8 cellular contexts compared by ENCODE assay signal in genomic region chr12:120439646-120440247, GRCh38. TPM values are rescaled to one million over a fixed set of nuclear protein-coding genes. Genes with fewer than 3 reads are reported as not detected.
DNase-seq lines count a peak whose midpoint lies in the region; ATAC-seq and TF ChIP-seq lines count a peak whose summit lies in the region.

No MANE protein-coding gene starts in this region.

- peak overlapping the region; percentile 46 to 94 (median 70) for H3K4me3 Mint-ChIP-seq in CD4-positive, CD25-positive, alpha-beta regulatory T cell
- H3K4me3 Mint-ChIP-seq in nephron = peak overlapping the region; percentile 70 to 82 (median 77)
- H3K4me3 Mint-ChIP-seq in stimulated activated naive CD8-positive, alpha-beta T cell treated with anti-CD3 and anti-CD28 coated beads, Interleukin-15, amount 100 ng/mL, for 72 hours = peak overlapping the region; percentile 64 to 68

- peaks cover 33% of the 10 kb centered on the region for H3K36me3 ChIP-seq in CD4-positive, CD25-positive, alpha-beta regulatory T cell (ENCODE audit: control insufficient read depth, insufficient read depth, low read length)
- H3K36me3 ChIP-seq in OCI-LY1 (ENCODE audit: insufficient read depth, low read length) = peaks cover 41% of the 10 kb centered on the region

- peak overlapping the region; percentile 43 for H3K27ac ChIP-seq in CD4-positive, CD25-positive, alpha-beta regulatory T cell (ENCODE audit: insufficient read depth, low read length, poor library complexity, severe bottlenecking)
- peak overlapping the region; percentile 15 for H3K27ac ChIP-seq in OCI-LY1 (ENCODE audit: low read depth, low read length, poor library complexity, severe bottlenecking)

- H2AFZ ChIP-seq in OCI-LY1 (ENCODE audit: low read length) = no peak overlapping the region

- H3K9me3 Mint-ChIP-seq in CD4-positive, CD25-positive, alpha-beta regulatory T cell = no peaks in the 10 kb centered on the region
- no peaks in the 10 kb centered on the region for H3K9me3 Mint-ChIP-seq in nephron
- H3K9me3 Mint-ChIP-seq in stimulated activated naive CD8-positive, alpha-beta T cell treated with anti-CD3 and anti-CD28 coated beads, Interleukin-15, amount 100 ng/mL, for 72 hours = no peaks in the 10 kb centered on the region

- H3K36me3 Mint-ChIP-seq in CD4-positive, CD25-positive, alpha-beta regulatory T cell = peaks cover 7% of the 10 kb centered on the region
- H3K36me3 Mint-ChIP-seq in nephron (ENCODE audit: low read depth) = peaks cover 29% of the 10 kb centered on the region

- peak; percentile 42 to 43 for ATAC-seq in CD4-positive, CD25-positive, alpha-beta regulatory T cell (ENCODE audit: low read depth in 2 of 2)
- ATAC-seq in stimulated activated naive CD8-positive, alpha-beta T cell treated with anti-CD3 and anti-CD28 coated beads, Interleukin-15, amount 100 ng/mL, for 72 hours = peak; percentile 65

- peak overlapping the region; percentile 52; the same call in 1 of the 2 replicates for H3K9ac ChIP-seq in OCI-LY1 (ENCODE audit: low read length)

- H3K4me2 ChIP-seq in OCI-LY1 (ENCODE audit: low read length) = peak overlapping the region; percentile 88

- H3K27me3 Mint-ChIP-seq in CD4-positive, CD25-positive, alpha-beta regulatory T cell = peaks cover 6% of the 10 kb centered on the region
- no peaks in the 10 kb centered on the region for H3K27me3 Mint-ChIP-seq in nephron (ENCODE audit: low read depth)
- H3K27me3 Mint-ChIP-seq in stimulated activated naive CD8-positive, alpha-beta T cell treated with anti-CD3 and anti-CD28 coated beads, Interleukin-15, amount 100 ng/mL, for 72 hours = no peaks in the 10 kb centered on the region

- H4K20me1 ChIP-seq in OCI-LY1 (ENCODE audit: insufficient read depth, low read length) = no peaks in the 10 kb centered on the region

- H3K4me1 ChIP-seq in CD4-positive, CD25-positive, alpha-beta regulatory T cell (ENCODE audit: control insufficient read depth, insufficient read depth, low read length, poor library complexity, severe bottlenecking) = peaks cover 24% of the 10 kb centered on the region
- H3K4me1 ChIP-seq in OCI-LY1 (ENCODE audit: insufficient read depth, low read length, severe bottlenecking) = peaks cover 35% of the 10 kb centered on the region

- H3K4me3 ChIP-seq in CD4-positive, CD25-positive, alpha-beta regulatory T cell (ENCODE audit: low read depth, low read length) = peak overlapping the region; percentile 54
- peak overlapping the region; percentile 87 for H3K4me3 ChIP-seq in OCI-LY1 (ENCODE audit: low read depth, low read length, poor library complexity, severe bottlenecking)

- TF ChIP-seq CTCF in OCI-LY1 (IDR thresholded peaks at IDR 0.05; ENCODE audit: low read length) = peak; percentile 79
- TF ChIP-seq CTCF in nephron (IDR thresholded peaks at IDR 0.05; ENCODE audit: unreplicated experiment in 3 of 3) = peak; percentile 60 to 70 (median 64)

- peak overlapping the region in 1 of 3 donors; percentile 74 for H3K27ac Mint-ChIP-seq in CD4-positive, CD25-positive, alpha-beta regulatory T cell
- no peak overlapping the region for H3K27ac Mint-ChIP-seq in nephron
- peak overlapping the region in 1 of 2 donors; percentile 40 for H3K27ac Mint-ChIP-seq in stimulated activated naive CD8-positive, alpha-beta T cell treated with anti-CD3 and anti-CD28 coated beads, Interleukin-15, amount 100 ng/mL, for 72 hours

- peaks cover 4 to 34% (median 15%) of the 10 kb centered on the region in 4 donors for H3K4me1 Mint-ChIP-seq in CD4-positive, CD25-positive, alpha-beta regulatory T cell
- peaks cover 17% of the 10 kb centered on the region for H3K4me1 Mint-ChIP-seq in nephron
- peaks cover 31% of the 10 kb centered on the region for H3K4me1 Mint-ChIP-seq in stimulated activated naive CD8-positive, alpha-beta T cell treated with anti-CD3 and anti-CD28 coated beads, Interleukin-15, amount 100 ng/mL, for 72 hours

- no peak for TF ChIP-seq POLR2A in erythroblast (IDR thresholded peaks at IDR 0.05; ENCODE audit: low read length)

- DNase-seq in CD4-positive, CD25-positive, alpha-beta regulatory T cell = peak; percentile 69 to 88 (median 73)
- peak; percentile 76 for DNase-seq in HPDE6-E6E7 (ENCODE audit: extremely low spot score)
- DNase-seq in activated T-cell treated with anti-CD3 and anti-CD28 coated beads for 24 hours (ENCODE audit: low read depth) = peak; percentile 66
- peak; percentile 86 to 88 for DNase-seq in erythroblast (lab: John Stamatoyannopoulos, UW)
- peak; percentile 64 to 69 for DNase-seq in stimulated activated naive CD8-positive, alpha-beta T cell treated with anti-CD3 and anti-CD28 coated beads, Interleukin-15, amount 100 ng/mL, for 72 hours
- no peak for DNase-seq in mesenteric fat pad (ENCODE audit: low spot score)

- no peaks in the 10 kb centered on the region for H3K9me3 ChIP-seq in CD4-positive, CD25-positive, alpha-beta regulatory T cell (ENCODE audit: control insufficient read depth in 2 of 2, low read length in 2 of 2)
- H3K9me3 ChIP-seq in OCI-LY1 (ENCODE audit: low read length) = no peaks in the 10 kb centered on the region

- H3K9me2 ChIP-seq in OCI-LY1 (ENCODE audit: low read depth, low read length) = no peaks in the 10 kb centered on the region

- peaks cover 20% of the 10 kb centered on the region for H3K79me2 ChIP-seq in OCI-LY1 (ENCODE audit: insufficient read depth, low read length)

- no peaks in the 10 kb centered on the region for H3K27me3 ChIP-seq in CD4-positive, CD25-positive, alpha-beta regulatory T cell (ENCODE audit: control insufficient read depth, insufficient read depth, low read length)
- H3K27me3 ChIP-seq in OCI-LY1 (ENCODE audit: insufficient read depth, low read length) = no peaks in the 10 kb centered on the region

- no peaks in the 10 kb centered on the region; the same call in 1 of the 2 replicates for H3F3A ChIP-seq in OCI-LY1 (ENCODE audit: insufficient read depth, low read length)

RNA-seq across cellular contexts. Expression of gene COX6A1, which starts 1.8 kb away (rescaled TPM):
- 169 TPM for total RNA-seq in CD4-positive, CD25-positive, alpha-beta regulatory T cell
- 1,000 to 10,000 TPM in 2 of 4 donors, 100 to 1,000 TPM in 2; 939 to 1,218 (median 1,022) TPM for polyA plus RNA-seq in CD4-positive, CD25-positive, alpha-beta regulatory T cell
- 312 TPM for total RNA-seq in mesenteric fat pad

RNA-seq across cellular contexts. Expression of gene TRIAP1, which starts 6.4 kb away (rescaled TPM):
- 19.2 TPM for total RNA-seq in CD4-positive, CD25-positive, alpha-beta regulatory T cell
- 10 to 100 TPM; 43.6 to 61.1 (median 47.6) TPM for polyA plus RNA-seq in CD4-positive, CD25-positive, alpha-beta regulatory T cell
- total RNA-seq in mesenteric fat pad = 19.9 TPM

RNA-seq across cellular contexts. Expression of gene GATC, which starts 6.5 kb away (rescaled TPM):
- total RNA-seq in CD4-positive, CD25-positive, alpha-beta regulatory T cell = 30.2 TPM
- polyA plus RNA-seq in CD4-positive, CD25-positive, alpha-beta regulatory T cell = 10 to 100 TPM; 13.7 to 19.9 (median 16.9) TPM
- 27.7 TPM for total RNA-seq in mesenteric fat pad

RNA-seq across cellular contexts. Expression of gene SRSF9, which starts 29.8 kb away (rescaled TPM):
- 138 TPM for total RNA-seq in CD4-positive, CD25-positive, alpha-beta regulatory T cell
- 100 to 1,000 TPM; 167 to 193 (median 191) TPM for polyA plus RNA-seq in CD4-positive, CD25-positive, alpha-beta regulatory T cell
- 120 TPM for total RNA-seq in mesenteric fat pad

RNA-seq across cellular contexts. Expression of gene DYNLL1, which starts 56.2 kb away (rescaled TPM):
- 99.0 TPM for total RNA-seq in CD4-positive, CD25-positive, alpha-beta regulatory T cell
- 100 to 1,000 TPM; 480 to 692 (median 547) TPM for polyA plus RNA-seq in CD4-positive, CD25-positive, alpha-beta regulatory T cell
- total RNA-seq in mesenteric fat pad = 142 TPM
